Comparison of ENCODE assay signal across 8 cellular contexts in genomic region chr2:64017811-64018714, GRCh38. TPM values are rescaled to one million over a fixed set of nuclear protein-coding genes. Genes with fewer than 3 reads are reported as not detected.
DNase-seq lines count a peak whose midpoint lies in the region; ATAC-seq, FAIRE-seq and TF ChIP-seq lines count a peak whose summit lies in the region.

No MANE protein-coding gene starts in this region.

- H3K4me3 Mint-ChIP-seq in dendritic cell treated with granulocyte-macrophage colony-stimulating factor and Interleukin-4, amounts not matched to agents 40 ng/mL and 50 ng/mL, for 4 days = peak overlapping the region; percentile 93
- peak overlapping the region; percentile 99 for H3K4me3 Mint-ChIP-seq in type B pancreatic cell

- no peak for ATAC-seq in GM21825 (IDR thresholded peaks at IDR 0.05; ENCODE audit: unreplicated experiment)

- H3K9me3 Mint-ChIP-seq in dendritic cell treated with granulocyte-macrophage colony-stimulating factor and Interleukin-4, amounts not matched to agents 40 ng/mL and 50 ng/mL, for 4 days = no peaks in the 10 kb centered on the region
- no peaks in the 10 kb centered on the region for H3K9me3 Mint-ChIP-seq in type B pancreatic cell

- DNase-seq in D341Med (ENCODE audit: low spot score) (peak; percentile 18), HTR-8/SVneo (ENCODE audit: insufficient read length, low spot score) (peak; percentile 30), RKO (ENCODE audit: low spot score) (peak; percentile 72), lung microvascular endothelial cell (ENCODE audit: low read depth in 2 of 2) (peak; percentile 39 to 50), type B pancreatic cell (ENCODE audit: extremely low spot score, unreplicated experiment) (no peak)
- DNase-seq in activated CD4-positive, alpha-beta T cell treated with anti-CD3 and anti-CD28 coated beads for 1 hour = no peak

- no peaks in the 10 kb centered on the region for H3K27me3 Mint-ChIP-seq in dendritic cell treated with granulocyte-macrophage colony-stimulating factor and Interleukin-4, amounts not matched to agents 40 ng/mL and 50 ng/mL, for 4 days
- H3K27me3 Mint-ChIP-seq in type B pancreatic cell = no peaks in the 10 kb centered on the region

- H3K4me1 Mint-ChIP-seq in dendritic cell treated with granulocyte-macrophage colony-stimulating factor and Interleukin-4, amounts not matched to agents 40 ng/mL and 50 ng/mL, for 4 days (ENCODE audit: low read depth) = peaks cover 40% of the 10 kb centered on the region
- peaks cover 27% of the 10 kb centered on the region for H3K4me1 Mint-ChIP-seq in type B pancreatic cell (ENCODE audit: unreplicated experiment)

- H3K36me3 Mint-ChIP-seq in dendritic cell treated with granulocyte-macrophage colony-stimulating factor and Interleukin-4, amounts not matched to agents 40 ng/mL and 50 ng/mL, for 4 days (ENCODE audit: low read depth) = peaks cover 22% of the 10 kb centered on the region
- peaks cover 4% of the 10 kb centered on the region for H3K36me3 Mint-ChIP-seq in type B pancreatic cell

- no peak for TF ChIP-seq CTCF in type B pancreatic cell (conservative IDR thresholded peaks at IDR 0.05)

- intact Hi-C loops in dendritic cell treated with granulocyte-macrophage colony-stimulating factor and Interleukin-4, amounts not matched to agents 40 ng/mL and 50 ng/mL, for 4 days (cut with micrococcal nuclease) = loop anchor here (5.0 kb wide), 1 partner anchor 176 kb away; the partner anchor contains the start of gene UGP2

- H3K27ac Mint-ChIP-seq in dendritic cell treated with granulocyte-macrophage colony-stimulating factor and Interleukin-4, amounts not matched to agents 40 ng/mL and 50 ng/mL, for 4 days = peak overlapping the region; percentile 100
- H3K27ac Mint-ChIP-seq in type B pancreatic cell = peak overlapping the region; percentile 97

- peak; percentile 38 for FAIRE-seq in HTR-8/SVneo (lab: Jason Lieb, UNC)

RNA-seq across cellular contexts. Expression of gene VPS54, which starts 1.2 kb away (rescaled TPM):
- total RNA-seq in lung microvascular endothelial cell = 13.9 and 15.7 TPM in 2 replicates
- total RNA-seq in type B pancreatic cell (ENCODE audit: low replicate concordance) = 21.5 and 23.3 TPM in 2 replicates

Comparison
In these comparisons a context has a peak if more than half of its experiments do, and no peak if none do; other contexts are left out.
1. DNase-seq: peak in D341Med (single experiment), HTR-8/SVneo (single experiment), RKO (single experiment) and lung microvascular endothelial cell (2 of 2); none in type B pancreatic cell (single experiment) and activated CD4-positive, alpha-beta T cell treated with anti-CD3 and anti-CD28 coated beads for 1 hour (single experiment).